16 cellular contexts compared by ENCODE assay signal in the genomic region with DNA sequence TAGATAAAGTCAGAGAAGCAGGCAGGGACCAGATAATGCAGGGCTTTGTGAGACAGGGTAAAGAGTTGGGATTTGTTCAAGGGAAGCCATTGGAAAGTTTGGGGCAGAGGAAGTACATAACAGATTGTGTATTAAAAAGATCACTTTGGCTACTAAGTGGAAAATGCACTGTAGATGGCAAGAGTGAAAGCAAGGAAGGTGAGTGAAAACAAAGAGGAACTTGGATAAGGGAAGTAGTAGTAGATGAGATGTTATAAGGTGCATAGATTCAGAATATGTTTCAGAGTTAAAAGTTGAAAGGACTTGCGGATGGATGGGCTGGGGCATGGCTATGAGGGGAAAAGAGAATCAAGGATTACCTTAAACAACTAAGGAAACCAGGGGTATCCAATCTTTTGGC. TPM values are rescaled to one million over a fixed set of nuclear protein-coding genes. Genes with fewer than 3 reads are reported as not detected.
A peak's percentile ranks its signal among the peaks of the same experiment; 100 is the strongest.
DNase-seq lines count a peak whose midpoint lies in the region; ATAC-seq and TF ChIP-seq lines count a peak whose summit lies in the region.
"Had no signal": no experiment of that assay in that cellular context is flagged by ENCODE, and none has a peak within 500 bp of the region (broad histone marks: within the 10 kb centered on the region; RNA-seq: fewer than 3 reads in every experiment).

No MANE protein-coding gene starts in this region.

- H3K4me3 Mint-ChIP-seq in activated CD8-positive, alpha-beta T cell treated with anti-CD3 and anti-CD28 coated beads for 36 hours = no peak overlapping the region
- no peak overlapping the region for H3K4me3 Mint-ChIP-seq in activated CD8-positive, alpha-beta T cell treated with anti-CD3 and anti-CD28 coated beads, Interleukin-2, amount 10 ng/mL, durations not matched to agents 7 days and 5 days
- no peak overlapping the region for H3K4me3 Mint-ChIP-seq in CD8-positive, alpha-beta memory T cell
- H3K4me3 Mint-ChIP-seq in activated B cell treated with CpG ODN at 0.5 μM for 24 hours = no peak overlapping the region
- H3K4me3 Mint-ChIP-seq in stimulated activated effector memory CD8-positive, alpha-beta T cell treated with anti-CD3 and anti-CD28 coated beads, Interleukin-12 subunit alpha, Interleukin-12 subunit beta, amount 100 ng/mL, for 72 hours = no peak overlapping the region
- H3K4me3 Mint-ChIP-seq: CD4-positive, CD25-positive, alpha-beta regulatory T cell had no signal

- H3K27ac Mint-ChIP-seq in activated CD8-positive, alpha-beta T cell treated with anti-CD3 and anti-CD28 coated beads for 36 hours = peak overlapping the region; percentile 5
- no peak overlapping the region for H3K27ac Mint-ChIP-seq in activated CD8-positive, alpha-beta T cell treated with anti-CD3 and anti-CD28 coated beads, Interleukin-2, amount 10 ng/mL, durations not matched to agents 7 days and 5 days
- peak overlapping the region in 6 of 8 donors; percentile 2 to 88 (median 11) for H3K27ac Mint-ChIP-seq in CD8-positive, alpha-beta memory T cell
- H3K27ac Mint-ChIP-seq in activated B cell treated with CpG ODN at 0.5 μM for 24 hours = peak overlapping the region; percentile 47
- H3K27ac Mint-ChIP-seq in stimulated activated effector memory CD8-positive, alpha-beta T cell treated with anti-CD3 and anti-CD28 coated beads, Interleukin-12 subunit alpha, Interleukin-12 subunit beta, amount 100 ng/mL, for 72 hours = peak overlapping the region; percentile 30

- DNase-seq in activated CD8-positive, alpha-beta T cell treated with anti-CD3 and anti-CD28 coated beads for 36 hours = no peak
- DNase-seq in activated CD8-positive, alpha-beta T cell treated with anti-CD3 and anti-CD28 coated beads, Interleukin-2, amount 10 ng/mL, durations not matched to agents 7 days and 5 days = no peak
- no peak for DNase-seq in CD8-positive, alpha-beta memory T cell
- DNase-seq in activated B cell treated with CpG ODN at 0.5 μM for 24 hours (no peak), NCI-H345 (lab: John Stamatoyannopoulos, UW) (no peak), NCI-H1048 (lab: John Stamatoyannopoulos, UW) (no peak)
- no peak for DNase-seq in stimulated activated effector memory CD8-positive, alpha-beta T cell treated with anti-CD3 and anti-CD28 coated beads, Interleukin-12 subunit alpha, Interleukin-12 subunit beta, amount 100 ng/mL, for 72 hours (ENCODE audit: low spot score in 2 of 2)
- DNase-seq: CD4-positive, CD25-positive, alpha-beta regulatory T cell; DMS79 treated with DMSO at 0.1 percent for 48 hours; NCI-H1105 treated with DMSO at 0.1 percent for 48 hours; NCI-H187; NCI-H2171; NCI-H510A; NCI-H82; SHP77 had no signal

- peaks cover 66% of the 10 kb centered on the region for H3K36me3 Mint-ChIP-seq in activated CD8-positive, alpha-beta T cell treated with anti-CD3 and anti-CD28 coated beads for 36 hours (ENCODE audit: low read depth)
- H3K36me3 Mint-ChIP-seq in activated CD8-positive, alpha-beta T cell treated with anti-CD3 and anti-CD28 coated beads, Interleukin-2, amount 10 ng/mL, durations not matched to agents 7 days and 5 days (ENCODE audit: low read depth) = peaks cover 65% of the 10 kb centered on the region
- H3K36me3 Mint-ChIP-seq in CD8-positive, alpha-beta memory T cell = peaks cover 12 to 85% (median 41%) of the 10 kb centered on the region in 3 donors
- H3K36me3 Mint-ChIP-seq in activated B cell treated with CpG ODN at 0.5 μM for 24 hours (ENCODE audit: low read depth) = peaks cover 87% of the 10 kb centered on the region
- peaks cover 100% of the 10 kb centered on the region for H3K36me3 Mint-ChIP-seq in stimulated activated effector memory CD8-positive, alpha-beta T cell treated with anti-CD3 and anti-CD28 coated beads, Interleukin-12 subunit alpha, Interleukin-12 subunit beta, amount 100 ng/mL, for 72 hours

- no peaks in the 10 kb centered on the region for H3K4me1 ChIP-seq in CD8-positive, alpha-beta memory T cell (ENCODE audit: insufficient read depth, low read length)

- intact Hi-C loops in activated CD8-positive, alpha-beta T cell treated with anti-CD3 and anti-CD28 coated beads for 36 hours (cut with micrococcal nuclease) = no loop called here
- intact Hi-C loops in activated B cell treated with CpG ODN at 0.5 μM for 24 hours (cut with micrococcal nuclease) = loop anchor here (1.0 to 2.0 kb wide), 2 partner anchors 8 to 17 kb away; a partner anchor contains a TSS

- H3K36me3 ChIP-seq in CD8-positive, alpha-beta memory T cell (ENCODE audit: insufficient read depth, low read length) = peaks cover 22% of the 10 kb centered on the region

- CTCF ChIA-PET in activated CD8-positive, alpha-beta T cell treated with anti-CD3 and anti-CD28 coated beads for 36 hours (lab: Charles Lee) = no interaction called here
- CTCF ChIA-PET in activated CD8-positive, alpha-beta T cell treated with anti-CD3 and anti-CD28 coated beads, Interleukin-2, amount 10 ng/mL, durations not matched to agents 7 days and 5 days (lab: Charles Lee) = no interaction called here
- CTCF ChIA-PET in CD8-positive, alpha-beta memory T cell (lab: Charles Lee) = no interaction called here
- CTCF ChIA-PET in activated B cell treated with CpG ODN at 0.5 μM for 24 hours (lab: Charles Lee) = interaction anchor here (1.9 kb wide), 1 partner anchor 167 kb away, joined by 4 read pairs; no protein-coding TSS in a partner anchor

- no peak for TF ChIP-seq CTCF in activated CD8-positive, alpha-beta T cell treated with anti-CD3 and anti-CD28 coated beads for 36 hours (IDR thresholded peaks at IDR 0.05)
- no peak for TF ChIP-seq CTCF in activated B cell treated with CpG ODN at 0.5 μM for 24 hours (IDR thresholded peaks at IDR 0.05)

- POLR2A ChIA-PET in activated CD8-positive, alpha-beta T cell treated with anti-CD3 and anti-CD28 coated beads for 36 hours (lab: Charles Lee) = interaction anchor here (0.5 to 2.7 kb wide), 4 partner anchors 9 to 375 kb away, joined by 3 to 13 read pairs (median 3); no protein-coding TSS in a partner anchor
- POLR2A ChIA-PET in activated CD8-positive, alpha-beta T cell treated with anti-CD3 and anti-CD28 coated beads, Interleukin-2, amount 10 ng/mL, durations not matched to agents 7 days and 5 days (lab: Charles Lee) = interaction anchor here (0.9 kb wide), 1 partner anchor 8 kb away, joined by 3 read pairs; no protein-coding TSS in a partner anchor
- POLR2A ChIA-PET in CD8-positive, alpha-beta memory T cell (lab: Charles Lee) = no interaction called here
- POLR2A ChIA-PET in activated B cell treated with CpG ODN at 0.5 μM for 24 hours (lab: Charles Lee) = no interaction called here

- no peak overlapping the region for H3K4me3 ChIP-seq in CD8-positive, alpha-beta memory T cell (ENCODE audit: low read length)

- no peaks in the 10 kb centered on the region for H3K9me3 Mint-ChIP-seq in activated CD8-positive, alpha-beta T cell treated with anti-CD3 and anti-CD28 coated beads for 36 hours
- no peaks in the 10 kb centered on the region for H3K9me3 Mint-ChIP-seq in activated CD8-positive, alpha-beta T cell treated with anti-CD3 and anti-CD28 coated beads, Interleukin-2, amount 10 ng/mL, durations not matched to agents 7 days and 5 days (ENCODE audit: insufficient read depth)
- no peaks in the 10 kb centered on the region for H3K9me3 Mint-ChIP-seq in CD8-positive, alpha-beta memory T cell
- H3K9me3 Mint-ChIP-seq in activated B cell treated with CpG ODN at 0.5 μM for 24 hours = no peaks in the 10 kb centered on the region
- no peaks in the 10 kb centered on the region for H3K9me3 Mint-ChIP-seq in stimulated activated effector memory CD8-positive, alpha-beta T cell treated with anti-CD3 and anti-CD28 coated beads, Interleukin-12 subunit alpha, Interleukin-12 subunit beta, amount 100 ng/mL, for 72 hours
- H3K9me3 Mint-ChIP-seq: CD4-positive, CD25-positive, alpha-beta regulatory T cell had no signal

- no peak overlapping the region for H3K27ac ChIP-seq in CD8-positive, alpha-beta memory T cell (ENCODE audit: low read depth, low read length)
- H3K27ac ChIP-seq: HL-60 had no signal

- H3K9me3 ChIP-seq in CD8-positive, alpha-beta memory T cell (ENCODE audit: low read length) = no peaks in the 10 kb centered on the region

- ATAC-seq in activated CD8-positive, alpha-beta T cell treated with anti-CD3 and anti-CD28 coated beads for 36 hours = no peak
- ATAC-seq in activated CD8-positive, alpha-beta T cell treated with anti-CD3 and anti-CD28 coated beads, Interleukin-2, amount 10 ng/mL, durations not matched to agents 7 days and 5 days = no peak
- ATAC-seq in activated B cell treated with CpG ODN at 0.5 μM for 24 hours (ENCODE audit: low read depth) = no peak
- no peak for ATAC-seq in stimulated activated effector memory CD8-positive, alpha-beta T cell treated with anti-CD3 and anti-CD28 coated beads, Interleukin-12 subunit alpha, Interleukin-12 subunit beta, amount 100 ng/mL, for 72 hours

- H3K27me3 Mint-ChIP-seq in activated CD8-positive, alpha-beta T cell treated with anti-CD3 and anti-CD28 coated beads for 36 hours = no peaks in the 10 kb centered on the region
- H3K27me3 Mint-ChIP-seq in activated CD8-positive, alpha-beta T cell treated with anti-CD3 and anti-CD28 coated beads, Interleukin-2, amount 10 ng/mL, durations not matched to agents 7 days and 5 days (ENCODE audit: low read depth) = no peaks in the 10 kb centered on the region
- H3K27me3 Mint-ChIP-seq in CD8-positive, alpha-beta memory T cell = no peaks in the 10 kb centered on the region
- no peaks in the 10 kb centered on the region for H3K27me3 Mint-ChIP-seq in activated B cell treated with CpG ODN at 0.5 μM for 24 hours
- H3K27me3 Mint-ChIP-seq: CD4-positive, CD25-positive, alpha-beta regulatory T cell had no signal

- no peaks in the 10 kb centered on the region for H3K27me3 ChIP-seq in CD8-positive, alpha-beta memory T cell (ENCODE audit: insufficient read depth, low read length, poor library complexity, severe bottlenecking)

- H3K4me1 Mint-ChIP-seq in activated CD8-positive, alpha-beta T cell treated with anti-CD3 and anti-CD28 coated beads for 36 hours (ENCODE audit: low read depth) = peaks cover 23% of the 10 kb centered on the region
- H3K4me1 Mint-ChIP-seq in activated CD8-positive, alpha-beta T cell treated with anti-CD3 and anti-CD28 coated beads, Interleukin-2, amount 10 ng/mL, durations not matched to agents 7 days and 5 days (ENCODE audit: low read depth) = peaks cover 1% of the 10 kb centered on the region
- H3K4me1 Mint-ChIP-seq in CD8-positive, alpha-beta memory T cell = peaks cover 21 to 41% (median 39%) of the 10 kb centered on the region in 3 donors
- peaks cover 15% of the 10 kb centered on the region for H3K4me1 Mint-ChIP-seq in activated B cell treated with CpG ODN at 0.5 μM for 24 hours
- H3K4me1 Mint-ChIP-seq in stimulated activated effector memory CD8-positive, alpha-beta T cell treated with anti-CD3 and anti-CD28 coated beads, Interleukin-12 subunit alpha, Interleukin-12 subunit beta, amount 100 ng/mL, for 72 hours = peaks cover 32% of the 10 kb centered on the region

RNA-seq across cellular contexts. Expression of a gene that starts 17.4 kb away (rescaled TPM):
- total RNA-seq in activated CD8-positive, alpha-beta T cell treated with anti-CD3 and anti-CD28 coated beads for 36 hours = 10 to 100 TPM; 67.1 to 71.0 TPM
- total RNA-seq in activated CD8-positive, alpha-beta T cell treated with anti-CD3 and anti-CD28 coated beads, Interleukin-2, amount 10 ng/mL, durations not matched to agents 7 days and 5 days = 10 to 100 TPM; 42.7 to 44.5 TPM
- 10 to 100 TPM; 81.1 to 85.5 TPM for total RNA-seq in CD8-positive, alpha-beta memory T cell
- 39.3 TPM for polyA plus RNA-seq in CD8-positive, alpha-beta memory T cell
- total RNA-seq in activated B cell treated with CpG ODN at 0.5 μM for 24 hours = 43.6 and 46.3 TPM in 2 replicates

RNA-seq across cellular contexts. Expression of a gene that starts 49.2 kb away (rescaled TPM):
- total RNA-seq in activated CD8-positive, alpha-beta T cell treated with anti-CD3 and anti-CD28 coated beads for 36 hours = 1 to 10 TPM; 1.5 TPM
- total RNA-seq in activated CD8-positive, alpha-beta T cell treated with anti-CD3 and anti-CD28 coated beads, Interleukin-2, amount 10 ng/mL, durations not matched to agents 7 days and 5 days = under 1 TPM in 1 of 2 experiments, not detected in 1; 0.05 TPM
- total RNA-seq in CD8-positive, alpha-beta memory T cell = 1 to 10 TPM; 1.2 to 1.4 TPM
- polyA plus RNA-seq in CD8-positive, alpha-beta memory T cell = not detected
- 2.0 and 2.1 TPM in 2 replicates for total RNA-seq in activated B cell treated with CpG ODN at 0.5 μM for 24 hours
- total RNA-seq: CD4-positive, CD25-positive, alpha-beta regulatory T cell had no signal

Comparison
In these comparisons a context has a peak if more than half of its experiments do, and no peak if none do; other contexts are left out.
1. POLR2A ChIA-PET loops: an anchor here in activated CD8-positive, alpha-beta T cell treated with anti-CD3 and anti-CD28 coated beads for 36 hours (0.5 to 2.7 kb wide) and activated CD8-positive, alpha-beta T cell treated with anti-CD3 and anti-CD28 coated beads, Interleukin-2, amount 10 ng/mL, durations not matched to agents 7 days and 5 days (0.9 kb wide); none called in CD8-positive, alpha-beta memory T cell and activated B cell treated with CpG ODN at 0.5 μM for 24 hours.